ENCODE assay signal across 12 cellular contexts in genomic region chr7:29977926-29978652, GRCh38. TPM values are rescaled to one million over a fixed set of nuclear protein-coding genes. Genes with fewer than 3 reads are reported as not detected.
DNase-seq lines count a peak whose midpoint lies in the region; ATAC-seq and TF ChIP-seq lines count a peak whose summit lies in the region.
"Had no signal": no experiment of that assay in that cellular context is flagged by ENCODE, and none has a peak within 500 bp of the region (broad histone marks: within the 10 kb centered on the region; RNA-seq: fewer than 3 reads in every experiment).

No MANE protein-coding gene starts in this region.

- no peak overlapping the region for H3K4me3 Mint-ChIP-seq in activated T-helper 2 cell treated with anti-CD3 and anti-CD28 coated beads, Interferon-gamma antibody, Interleukin-2, Interleukin-4, amounts not matched to agents 10 μg/mL and 5 μg/mL and 100 μg/mL, durations not matched to agents 14 hours and 24 hours and 36 hours (ENCODE audit: low read depth)

- H3K4me3 ChIP-seq in H7 (ENCODE audit: insufficient read depth, low read depth, low read length) = no peak overlapping the region
- H3K4me3 ChIP-seq in kidney epithelial cell (ENCODE audit: low read depth, low read length) = no peak overlapping the region
- H3K4me3 ChIP-seq in tibial nerve = no peak overlapping the region
- H3K4me3 ChIP-seq: BLaER1 treated with 17β-estradiol and CSF1 and Interleukin-3, amounts not matched to agents 10 nM and 100 nM had no signal

- no peak for TF ChIP-seq POLR2A in tibial nerve (IDR thresholded peaks at IDR 0.05)

- WGBS in tibial nerve, 2 donors = 85 to 86% methylated on average over 8 of the region's 8 CpGs

- H3K27me3 ChIP-seq in H7 (ENCODE audit: control insufficient read depth, insufficient read depth, low read length) (no peaks in the 10 kb centered on the region), kidney epithelial cell (ENCODE audit: control insufficient read depth, insufficient read depth, low read length) (no peaks in the 10 kb centered on the region), tibial nerve (no peaks in the 10 kb centered on the region)
- H3K27me3 ChIP-seq: BLaER1 treated with 17β-estradiol and CSF1 and Interleukin-3, amounts not matched to agents 10 nM and 100 nM had no signal

- H3K36me3 ChIP-seq in H7 (replicated peaks; ENCODE audit: control insufficient read depth, insufficient read depth, low read length) = no peaks in the 10 kb centered on the region
- H3K36me3 ChIP-seq in kidney epithelial cell (ENCODE audit: control insufficient read depth, insufficient read depth, low read length) = no peaks in the 10 kb centered on the region
- H3K36me3 ChIP-seq in tibial nerve = no peaks in the 10 kb centered on the region
- H3K36me3 ChIP-seq: BLaER1 treated with 17β-estradiol and CSF1 and Interleukin-3, amounts not matched to agents 10 nM and 100 nM had no signal

- TF ChIP-seq CTCF in C4-2B (conservative IDR thresholded peaks at IDR 0.05) (peak; percentile 20; the same call in 1 of the 2 replicates), kidney epithelial cell (IDR thresholded peaks at IDR 0.05; ENCODE audit: insufficient read depth, low read length, poor library complexity, severe bottlenecking) (peak; percentile 5), tibial nerve (IDR thresholded peaks at IDR 0.05) (no peak)

- H3K36me3 Mint-ChIP-seq in activated T-helper 2 cell treated with anti-CD3 and anti-CD28 coated beads, Interferon-gamma antibody, Interleukin-2, Interleukin-4, amounts not matched to agents 10 μg/mL and 5 μg/mL and 100 μg/mL, durations not matched to agents 14 hours and 24 hours and 36 hours (ENCODE audit: low read depth) = no peaks in the 10 kb centered on the region

- no peaks in the 10 kb centered on the region for H3K9me3 ChIP-seq in tibial nerve
- H3K9me3 ChIP-seq: BLaER1 treated with 17β-estradiol and CSF1 and Interleukin-3, amounts not matched to agents 10 nM and 100 nM had no signal

- ATAC-seq in SK-N-SH treated with all-trans-retinoic acid at 6 μM for 48 hours = peak; percentile 38; the same call in 1 of the 3 replicates

- intact Hi-C loops in activated T-helper 2 cell treated with anti-CD3 and anti-CD28 coated beads, Interferon-gamma antibody, Interleukin-2, Interleukin-4, amounts not matched to agents 10 μg/mL and 5 μg/mL and 100 μg/mL, durations not matched to agents 14 hours and 24 hours and 36 hours (cut with micrococcal nuclease) = no loop called here

- peak; percentile 64 for DNase-seq in H7
- DNase-seq in kidney epithelial cell (ENCODE audit: low read depth) = no peak
- no peak for DNase-seq in NCI-H226
- no peak for DNase-seq in activated T-helper 2 cell treated with anti-CD3 and anti-CD28 coated beads, Interferon-gamma antibody, Interleukin-2, Interleukin-4, amounts not matched to agents 10 μg/mL and 5 μg/mL and 100 μg/mL, durations not matched to agents 14 hours and 24 hours and 36 hours (ENCODE audit: low spot score)
- no peak for DNase-seq in tibial nerve (ENCODE audit: low spot score in 2 of 2)
- DNase-seq in anterior cingulate cortex (lab: John Stamatoyannopoulos, UW) = no peak
- DNase-seq: amygdala; effector CD4-positive, alpha-beta T cell; NCI-H345 had no signal

- peaks cover 27% of the 10 kb centered on the region for H3K27me3 Mint-ChIP-seq in activated T-helper 2 cell treated with anti-CD3 and anti-CD28 coated beads, Interferon-gamma antibody, Interleukin-2, Interleukin-4, amounts not matched to agents 10 μg/mL and 5 μg/mL and 100 μg/mL, durations not matched to agents 14 hours and 24 hours and 36 hours (ENCODE audit: low read depth)

- no peaks in the 10 kb centered on the region for H3K4me1 Mint-ChIP-seq in activated T-helper 2 cell treated with anti-CD3 and anti-CD28 coated beads, Interferon-gamma antibody, Interleukin-2, Interleukin-4, amounts not matched to agents 10 μg/mL and 5 μg/mL and 100 μg/mL, durations not matched to agents 14 hours and 24 hours and 36 hours (ENCODE audit: low read depth)

- no peaks in the 10 kb centered on the region for H3K9me3 Mint-ChIP-seq in activated T-helper 2 cell treated with anti-CD3 and anti-CD28 coated beads, Interferon-gamma antibody, Interleukin-2, Interleukin-4, amounts not matched to agents 10 μg/mL and 5 μg/mL and 100 μg/mL, durations not matched to agents 14 hours and 24 hours and 36 hours

- peaks cover 0 to 37% (median 18%) of the 10 kb centered on the region in 4 donors for H3K4me1 ChIP-seq in tibial nerve
- H3K4me1 ChIP-seq: BLaER1 treated with 17β-estradiol and CSF1 and Interleukin-3, amounts not matched to agents 10 nM and 100 nM had no signal

- TF ChIP-seq EP300 in tibial nerve (IDR thresholded peaks at IDR 0.05) = no peak

- no peak overlapping the region for H3K27ac ChIP-seq in C4-2B
- peak overlapping the region in 2 of 4 donors; percentile 75 to 86 for H3K27ac ChIP-seq in tibial nerve
- H3K27ac ChIP-seq: BLaER1 treated with 17β-estradiol and CSF1 and Interleukin-3, amounts not matched to agents 10 nM and 100 nM had no signal

- H3K27ac Mint-ChIP-seq in activated T-helper 2 cell treated with anti-CD3 and anti-CD28 coated beads, Interferon-gamma antibody, Interleukin-2, Interleukin-4, amounts not matched to agents 10 μg/mL and 5 μg/mL and 100 μg/mL, durations not matched to agents 14 hours and 24 hours and 36 hours = no peak overlapping the region

TF ChIP-seq in SK-N-SH treated with all-trans-retinoic acid at 6 μM for 48 hours, 23 proteins besides CTCF, POLR2A, EP300 and RAD21 (continues in another document):
- no peak for TF ChIP-seq ZNF70 (CRISPR knock-in tag; IDR thresholded peaks at IDR 0.05)
- TF ChIP-seq, protein P1, sequence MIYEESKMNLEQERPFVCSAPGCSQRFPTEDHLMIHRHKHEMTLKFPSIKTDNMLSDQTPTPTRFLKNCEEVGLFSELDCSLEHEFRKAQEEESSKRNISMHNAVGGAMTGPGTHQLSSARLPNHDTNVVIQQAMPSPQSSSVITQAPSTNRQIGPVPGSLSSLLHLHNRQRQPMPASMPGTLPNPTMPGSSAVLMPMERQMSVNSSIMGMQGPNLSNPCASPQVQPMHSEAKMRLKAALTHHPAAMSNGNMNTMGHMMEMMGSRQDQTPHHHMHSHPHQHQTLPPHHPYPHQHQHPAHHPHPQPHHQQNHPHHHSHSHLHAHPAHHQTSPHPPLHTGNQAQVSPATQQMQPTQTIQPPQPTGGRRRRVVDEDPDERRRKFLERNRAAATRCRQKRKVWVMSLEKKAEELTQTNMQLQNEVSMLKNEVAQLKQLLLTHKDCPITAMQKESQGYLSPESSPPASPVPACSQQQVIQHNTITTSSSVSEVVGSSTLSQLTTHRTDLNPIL (CRISPR knock-in tag; IDR thresholded peaks at IDR 0.05; ENCODE audit: low read depth) = no peak
- TF ChIP-seq ZNF565 (CRISPR knock-in tag; conservative IDR thresholded peaks at IDR 0.05; ENCODE audit: low read depth) = no peak
- TF ChIP-seq SNAI2 (CRISPR knock-in tag; IDR thresholded peaks at IDR 0.05) = no peak
- no peak for TF ChIP-seq TOX (CRISPR knock-in tag; IDR thresholded peaks at IDR 0.05; ENCODE audit: borderline replicate concordance)
- TF ChIP-seq ARNTL (CRISPR knock-in tag; IDR thresholded peaks at IDR 0.05; ENCODE audit: borderline replicate concordance, low read depth) = no peak
- TF ChIP-seq, protein P2, sequence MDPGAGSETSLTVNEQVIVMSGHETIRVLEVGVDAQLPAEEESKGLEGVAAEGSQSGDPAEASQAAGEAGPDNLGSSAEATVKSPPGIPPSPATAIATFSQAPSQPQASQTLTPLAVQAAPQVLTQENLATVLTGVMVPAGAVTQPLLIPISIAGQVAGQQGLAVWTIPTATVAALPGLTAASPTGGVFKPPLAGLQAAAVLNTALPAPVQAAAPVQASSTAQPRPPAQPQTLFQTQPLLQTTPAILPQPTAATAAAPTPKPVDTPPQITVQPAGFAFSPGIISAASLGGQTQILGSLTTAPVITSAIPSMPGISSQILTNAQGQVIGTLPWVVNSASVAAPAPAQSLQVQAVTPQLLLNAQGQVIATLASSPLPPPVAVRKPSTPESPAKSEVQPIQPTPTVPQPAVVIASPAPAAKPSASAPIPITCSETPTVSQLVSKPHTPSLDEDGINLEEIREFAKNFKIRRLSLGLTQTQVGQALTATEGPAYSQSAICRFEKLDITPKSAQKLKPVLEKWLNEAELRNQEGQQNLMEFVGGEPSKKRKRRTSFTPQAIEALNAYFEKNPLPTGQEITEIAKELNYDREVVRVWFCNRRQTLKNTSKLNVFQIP (CRISPR knock-in tag; IDR thresholded peaks at IDR 0.05; ENCODE audit: borderline replicate concordance, low read depth) = no peak
- no peak for TF ChIP-seq CSRNP3 (CRISPR knock-in tag; IDR thresholded peaks at IDR 0.05)
- no peak for TF ChIP-seq ESRRG (CRISPR knock-in tag; IDR thresholded peaks at IDR 0.05)

RNA-seq across cellular contexts. Expression of gene SCRN1, which starts 11.5 kb away (rescaled TPM):
- 115 and 123 TPM in 2 replicates for total RNA-seq in H7 (2014; rRNA removed; shearing (Covaris generic))
- total RNA-seq in kidney epithelial cell = 79.6 and 91.3 TPM in 2 replicates
- 0.74 and 0.82 TPM in 2 replicates for total RNA-seq in activated T-helper 2 cell treated with anti-CD3 and anti-CD28 coated beads, Interferon-gamma antibody, Interleukin-2, Interleukin-4, amounts not matched to agents 10 μg/mL and 5 μg/mL and 100 μg/mL, durations not matched to agents 14 hours and 24 hours and 36 hours
- total RNA-seq in tibial nerve = 100 to 1,000 TPM in 3 of 4 donors, 10 to 100 TPM in 1; 65.1 to 161 (median 119) TPM

RNA-seq across cellular contexts. Expression of gene FKBP14, which starts 48.4 kb away (rescaled TPM):
- total RNA-seq in H7 (2014; rRNA removed; shearing (Covaris generic)) = 12.5 and 15.3 TPM in 2 replicates
- total RNA-seq in kidney epithelial cell (13.9 and 17.0 TPM in 2 replicates), tibial nerve (10 to 100 TPM in 2 of 4 donors, 1 to 10 TPM in 2; 4.5 to 11.7 (median 8.7) TPM)
- total RNA-seq in activated T-helper 2 cell treated with anti-CD3 and anti-CD28 coated beads, Interferon-gamma antibody, Interleukin-2, Interleukin-4, amounts not matched to agents 10 μg/mL and 5 μg/mL and 100 μg/mL, durations not matched to agents 14 hours and 24 hours and 36 hours = 8.0 and 10.0 TPM in 2 replicates

RNA-seq across cellular contexts. Expression of gene PLEKHA8, which starts 50.1 kb away (rescaled TPM):
- 29.2 and 31.3 TPM in 2 replicates for total RNA-seq in H7 (2014; rRNA removed; shearing (Covaris generic))
- total RNA-seq in kidney epithelial cell (20.7 and 22.7 TPM in 2 replicates), tibial nerve (10 to 100 TPM in 3 of 4 donors, 1 to 10 TPM in 1; 9.0 to 23.4 (median 13.0) TPM)
- 10.9 and 11.9 TPM in 2 replicates for total RNA-seq in activated T-helper 2 cell treated with anti-CD3 and anti-CD28 coated beads, Interferon-gamma antibody, Interleukin-2, Interleukin-4, amounts not matched to agents 10 μg/mL and 5 μg/mL and 100 μg/mL, durations not matched to agents 14 hours and 24 hours and 36 hours

Comparison
In these comparisons a context has a peak if more than half of its experiments do, and no peak if none do; other contexts are left out.
1. CTCF ChIP-seq: peak in C4-2B (single experiment) and kidney epithelial cell (single experiment); none in tibial nerve (0 of 5).
2. RNA of gene SCRN1, which starts 11.5 kb away (total RNA-seq): 65.1 to 161 TPM in tibial nerve, 115 to 123 TPM in H7 and 79.6 to 91.3 TPM in kidney epithelial cell; 0.74 to 0.82 TPM in activated T-helper 2 cell treated with anti-CD3 and anti-CD28 coated beads, Interferon-gamma antibody, Interleukin-2, Interleukin-4, amounts not matched to agents 10 μg/mL and 5 μg/mL and 100 μg/mL, durations not matched to agents 14 hours and 24 hours and 36 hours; every median in the first group is over 10 times any median in the second.